1 cellular context compared by ENCODE assay signal in the genomic region with DNA sequence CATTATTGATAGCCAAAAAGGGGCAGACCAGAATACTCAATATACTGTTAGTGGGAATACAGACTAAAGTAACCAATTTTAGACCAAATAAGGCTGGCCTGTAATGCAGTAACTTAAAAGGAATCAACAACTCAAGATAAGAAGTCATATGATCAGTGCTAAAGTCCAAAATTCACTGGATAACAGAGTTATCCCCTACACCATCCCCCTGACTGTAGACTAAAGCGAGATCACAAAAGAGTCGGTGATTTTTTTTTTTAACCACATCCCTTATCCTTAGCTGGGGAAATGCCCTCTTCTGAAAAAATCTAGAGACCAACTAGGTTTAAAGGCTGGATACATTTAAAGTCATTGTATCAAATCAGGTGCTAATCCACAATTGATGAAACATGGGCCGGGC.
TF ChIP-seq lines count a peak whose summit lies in the region.

No MANE protein-coding gene starts in this region.

TF ChIP-seq in GM12878, 131 proteins besides CTCF, POLR2A, EP300 and RAD21:
- TF ChIP-seq NR2F1 (conservative IDR thresholded peaks at IDR 0.05) (no peak), SPI1 (IDR thresholded peaks at IDR 0.05; ENCODE audit: borderline replicate concordance, insufficient read depth, low read depth, low read length) (no peak), EZH2 (IDR thresholded peaks at IDR 0.05; ENCODE audit: borderline replicate concordance, control insufficient read depth, low read depth, low read length) (no peak), POLR2AphosphoS2 (IDR thresholded peaks at IDR 0.05; ENCODE audit: low read depth, low read length) (no peak), BMI1 (IDR thresholded peaks at IDR 0.05; ENCODE audit: borderline replicate concordance) (no peak), TAF1 (IDR thresholded peaks at IDR 0.05; ENCODE audit: borderline replicate concordance, low read depth, low read length) (no peak), RBBP5 (conservative IDR thresholded peaks at IDR 0.05) (no peak), WRNIP1 (IDR thresholded peaks at IDR 0.05; ENCODE audit: borderline replicate concordance, low read depth, low read length) (no peak), MTA3 (IDR thresholded peaks at IDR 0.05; ENCODE audit: borderline replicate concordance, low read length) (no peak), GABPA (IDR thresholded peaks at IDR 0.05; ENCODE audit: low read depth) (no peak)
- TF ChIP-seq, protein P1, sequence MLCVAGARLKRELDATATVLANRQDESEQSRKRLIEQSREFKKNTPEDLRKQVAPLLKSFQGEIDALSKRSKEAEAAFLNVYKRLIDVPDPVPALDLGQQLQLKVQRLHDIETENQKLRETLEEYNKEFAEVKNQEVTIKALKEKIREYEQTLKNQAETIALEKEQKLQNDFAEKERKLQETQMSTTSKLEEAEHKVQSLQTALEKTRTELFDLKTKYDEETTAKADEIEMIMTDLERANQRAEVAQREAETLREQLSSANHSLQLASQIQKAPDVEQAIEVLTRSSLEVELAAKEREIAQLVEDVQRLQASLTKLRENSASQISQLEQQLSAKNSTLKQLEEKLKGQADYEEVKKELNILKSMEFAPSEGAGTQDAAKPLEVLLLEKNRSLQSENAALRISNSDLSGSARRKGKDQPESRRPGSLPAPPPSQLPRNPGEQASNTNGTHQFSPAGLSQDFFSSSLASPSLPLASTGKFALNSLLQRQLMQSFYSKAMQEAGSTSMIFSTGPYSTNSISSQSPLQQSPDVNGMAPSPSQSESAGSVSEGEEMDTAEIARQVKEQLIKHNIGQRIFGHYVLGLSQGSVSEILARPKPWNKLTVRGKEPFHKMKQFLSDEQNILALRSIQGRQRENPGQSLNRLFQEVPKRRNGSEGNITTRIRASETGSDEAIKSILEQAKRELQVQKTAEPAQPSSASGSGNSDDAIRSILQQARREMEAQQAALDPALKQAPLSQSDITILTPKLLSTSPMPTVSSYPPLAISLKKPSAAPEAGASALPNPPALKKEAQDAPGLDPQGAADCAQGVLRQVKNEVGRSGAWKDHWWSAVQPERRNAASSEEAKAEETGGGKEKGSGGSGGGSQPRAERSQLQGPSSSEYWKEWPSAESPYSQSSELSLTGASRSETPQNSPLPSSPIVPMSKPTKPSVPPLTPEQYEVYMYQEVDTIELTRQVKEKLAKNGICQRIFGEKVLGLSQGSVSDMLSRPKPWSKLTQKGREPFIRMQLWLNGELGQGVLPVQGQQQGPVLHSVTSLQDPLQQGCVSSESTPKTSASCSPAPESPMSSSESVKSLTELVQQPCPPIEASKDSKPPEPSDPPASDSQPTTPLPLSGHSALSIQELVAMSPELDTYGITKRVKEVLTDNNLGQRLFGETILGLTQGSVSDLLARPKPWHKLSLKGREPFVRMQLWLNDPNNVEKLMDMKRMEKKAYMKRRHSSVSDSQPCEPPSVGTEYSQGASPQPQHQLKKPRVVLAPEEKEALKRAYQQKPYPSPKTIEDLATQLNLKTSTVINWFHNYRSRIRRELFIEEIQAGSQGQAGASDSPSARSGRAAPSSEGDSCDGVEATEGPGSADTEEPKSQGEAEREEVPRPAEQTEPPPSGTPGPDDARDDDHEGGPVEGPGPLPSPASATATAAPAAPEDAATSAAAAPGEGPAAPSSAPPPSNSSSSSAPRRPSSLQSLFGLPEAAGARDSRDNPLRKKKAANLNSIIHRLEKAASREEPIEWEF (IDR thresholded peaks at IDR 0.05; ENCODE audit: insufficient replicate concordance, low read depth, low read length) = no peak
- TF ChIP-seq, protein P2, sequence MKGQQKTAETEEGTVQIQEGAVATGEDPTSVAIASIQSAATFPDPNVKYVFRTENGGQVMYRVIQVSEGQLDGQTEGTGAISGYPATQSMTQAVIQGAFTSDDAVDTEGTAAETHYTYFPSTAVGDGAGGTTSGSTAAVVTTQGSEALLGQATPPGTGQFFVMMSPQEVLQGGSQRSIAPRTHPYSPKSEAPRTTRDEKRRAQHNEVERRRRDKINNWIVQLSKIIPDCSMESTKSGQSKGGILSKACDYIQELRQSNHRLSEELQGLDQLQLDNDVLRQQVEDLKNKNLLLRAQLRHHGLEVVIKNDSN (IDR thresholded peaks at IDR 0.05; ENCODE audit: borderline replicate concordance, extremely low read length, insufficient read depth, low read depth, low read length) = no peak
TF ChIP-seq in GM12878: peak in this region for 0.
